ENCODE assay signal across 8 cellular contexts in genomic region chr7:37833107-37833817, GRCh38. TPM values are rescaled to one million over a fixed set of nuclear protein-coding genes. Genes with fewer than 3 reads are reported as not detected.
DNase-seq lines count a peak whose midpoint lies in the region; ATAC-seq and TF ChIP-seq lines count a peak whose summit lies in the region.

No MANE protein-coding gene starts in this region.

- POLR2A ChIA-PET in RWPE1 (lab: Yijun Ruan, JAX; ENCODE audit: low non-redundant PET) = no interaction called here

- peak overlapping the region; percentile 78 to 94 (median 88) for H3K4me3 Mint-ChIP-seq in IgD-negative memory B cell

- CTCF ChIA-PET in RWPE1 (lab: Yijun Ruan, JAX) = interaction anchor here (1.0 kb wide), 1 partner anchor 599 kb away, joined by 5 read pairs; no protein-coding TSS in a partner anchor

- H3K9me3 ChIP-seq in DND-41 (ENCODE audit: insufficient read depth, low read length, severe bottlenecking) (no peaks in the 10 kb centered on the region), psoas muscle (no peaks in the 10 kb centered on the region)

- no peaks in the 10 kb centered on the region for H3K36me3 Mint-ChIP-seq in IgD-negative memory B cell

- 19 to 20% (median 20%) methylated on average over 21 of the region's 21 CpGs for WGBS in psoas muscle, 3 donors

- H3K36me3 ChIP-seq in DND-41 (ENCODE audit: insufficient read depth, low read length) (no peaks in the 10 kb centered on the region), psoas muscle (ENCODE audit: insufficient read depth in 1 of 2, low read depth in 1 of 2) (no peaks in the 10 kb centered on the region)

- H3K79me2 ChIP-seq in DND-41 (ENCODE audit: insufficient read depth, low read length) = no peaks in the 10 kb centered on the region

- peak; percentile 66 for TF ChIP-seq CTCF in DND-41 (IDR thresholded peaks at IDR 0.05; ENCODE audit: borderline replicate concordance, extremely low read depth, low read length, poor library complexity, severe bottlenecking)
- peak; percentile 78 for TF ChIP-seq CTCF in RWPE1 (conservative IDR thresholded peaks at IDR 0.05; ENCODE audit: low read depth)
- peak; percentile 67 for TF ChIP-seq CTCF in psoas muscle (IDR thresholded peaks at IDR 0.05)

- peaks cover 9% of the 10 kb centered on the region for H3K27me3 Mint-ChIP-seq in IgD-negative memory B cell

- H3K4me1 ChIP-seq in DND-41 (ENCODE audit: insufficient read depth, low read length) (peaks cover 4% of the 10 kb centered on the region; the same call in 1 of the 2 replicates), psoas muscle (no peaks in the 10 kb centered on the region)

- H3K27ac ChIP-seq in DND-41 (ENCODE audit: low read length) (no peak overlapping the region), RWPE1 (no peak overlapping the region), psoas muscle (no peak overlapping the region)

- peak overlapping the region in 1 of 3 donors; percentile 79 for H3K27ac Mint-ChIP-seq in IgD-negative memory B cell

- H4K20me1 ChIP-seq in DND-41 (ENCODE audit: insufficient read depth, low read length) = no peaks in the 10 kb centered on the region

- peak overlapping the region; percentile 50; the same call in 1 of the 2 replicates for H2AFZ ChIP-seq in DND-41 (ENCODE audit: low read depth, low read length)

- H3K9ac ChIP-seq in DND-41 (ENCODE audit: low read depth, low read length) = no peak overlapping the region

- ATAC-seq in DND-41 (ENCODE audit: insufficient read depth, low read depth) = peak; percentile 89
- ATAC-seq in left ventricle myocardium superior = peak; percentile 50
- ATAC-seq in psoas muscle = peak in 2 of 4 donors; percentile 47 to 73
- no peak for ATAC-seq in GM18873 (IDR thresholded peaks at IDR 0.05; ENCODE audit: low FRiP score, unreplicated experiment)

- H3K27me3 ChIP-seq in DND-41 (ENCODE audit: insufficient read depth, low read length, poor library complexity) (peaks cover 2% of the 10 kb centered on the region), psoas muscle (ENCODE audit: insufficient read depth in 3 of 3, low read length in 2 of 3) (no peaks in the 10 kb centered on the region)

- DNase-seq in DND-41 (peak; percentile 63), RWPE1 (ENCODE audit: low spot score) (peak; percentile 54), amygdala (lab: John Stamatoyannopoulos, UW) (peak in 36 of 56 donors; percentile 1 to 69 (median 16)), left ventricle myocardium superior (peak; percentile 41), psoas muscle (peak; percentile 17 to 50), dedifferentiated amniotic fluid mesenchymal stem cell (ENCODE audit: extremely low spot score) (no peak)

- H3K4me2 ChIP-seq in DND-41 (ENCODE audit: insufficient read depth, low read length) = peak overlapping the region; percentile 54; the same call in 1 of the 2 replicates

- intact Hi-C loops in left ventricle myocardium superior (cut with micrococcal nuclease) = loop anchor here (10.0 kb wide), 1 partner anchor 618 kb away; no protein-coding TSS in a partner anchor
- intact Hi-C loops in psoas muscle (cut with DNase I) = loop anchor here (5.0 to 10.0 kb wide), 5 partner anchors 198 to 868 kb away; partner anchors contain the start of gene ELMO1 (in 1 of the 2)

- no peaks in the 10 kb centered on the region for H3K9me3 Mint-ChIP-seq in IgD-negative memory B cell

- H3K4me3 ChIP-seq in DND-41 (ENCODE audit: low read depth in 1 of 2, low read length in 2 of 2) (no peak overlapping the region), psoas muscle (peak overlapping the region; percentile 50)

- H3K4me1 Mint-ChIP-seq in IgD-negative memory B cell = peaks cover 1 to 6% (median 4%) of the 10 kb centered on the region in 3 donors

RNA-seq across cellular contexts. Expression of gene NME8, which starts 15.1 kb away (rescaled TPM):
- polyA plus RNA-seq in IgD-negative memory B cell (not detected), psoas muscle (not detected)
- total RNA-seq in left ventricle myocardium superior (not detected), psoas muscle (not detected)
